In genomic region chr12:88237954-88238353, GRCh38 we compare ENCODE assay signal across 10 cellular contexts.
A peak's percentile ranks its signal among the peaks of the same experiment; 100 is the strongest.
DNase-seq lines count a peak whose midpoint lies in the region; ATAC-seq lines count a peak whose summit lies in the region.
"Had no signal": no experiment of that assay in that cellular context is flagged by ENCODE, and none has a peak within 500 bp of the region (broad histone marks: within the 10 kb centered on the region; RNA-seq: fewer than 3 reads in every experiment).

No MANE protein-coding gene starts in this region.

- H3K4me1 Mint-ChIP-seq in T-helper 2 cell treated with Interferon-gamma antibody and Interleukin-4, amounts not matched to agents 5 μg/mL and 100 μg/mL, for 36 hours (ENCODE audit: low read depth) = peaks cover 12% of the 10 kb centered on the region

- intact Hi-C loops in left ventricle myocardium superior (cut with micrococcal nuclease) = no loop called here

- no peaks in the 10 kb centered on the region for H3K36me3 Mint-ChIP-seq in T-helper 2 cell treated with Interferon-gamma antibody and Interleukin-4, amounts not matched to agents 5 μg/mL and 100 μg/mL, for 36 hours (ENCODE audit: low read depth)

- peaks cover 5% of the 10 kb centered on the region for H3K9me3 Mint-ChIP-seq in T-helper 2 cell treated with Interferon-gamma antibody and Interleukin-4, amounts not matched to agents 5 μg/mL and 100 μg/mL, for 36 hours

- H3K27me3 Mint-ChIP-seq in T-helper 2 cell treated with Interferon-gamma antibody and Interleukin-4, amounts not matched to agents 5 μg/mL and 100 μg/mL, for 36 hours (ENCODE audit: low read depth) = no peaks in the 10 kb centered on the region

- DNase-seq in NOMO-1 treated with DMSO at 0.1 percent for 48 hours (lab: John Stamatoyannopoulos, UW; ENCODE audit: unreplicated experiment) = peak; percentile 51
- DNase-seq in NOMO-1 treated with dmso at 0.1 percent for 144 hours (lab: John Stamatoyannopoulos, UW; ENCODE audit: unreplicated experiment) = no peak
- DNase-seq in T-helper 2 cell treated with Interferon-gamma antibody and Interleukin-4, amounts not matched to agents 5 μg/mL and 100 μg/mL, for 36 hours (ENCODE audit: low spot score) = peak; percentile 19
- peak; percentile 39 for DNase-seq in myocyte (ENCODE audit: low read depth)
- no peak for DNase-seq in DMS79 (lab: John Stamatoyannopoulos, UW)
- no peak for DNase-seq in left ventricle myocardium superior
- DNase-seq: 8988T had no signal

- peak; percentile 64 for ATAC-seq in HG03095 (IDR thresholded peaks at IDR 0.05; ENCODE audit: unreplicated experiment)
- ATAC-seq in left ventricle myocardium superior = no peak
- ATAC-seq in HG03108 (IDR thresholded peaks at IDR 0.05; ENCODE audit: unreplicated experiment) = no peak

- H3K27ac Mint-ChIP-seq in T-helper 2 cell treated with Interferon-gamma antibody and Interleukin-4, amounts not matched to agents 5 μg/mL and 100 μg/mL, for 36 hours = no peak overlapping the region
- H3K27ac Mint-ChIP-seq: progenitor cell of endocrine pancreas had no signal

- no peak overlapping the region for H3K4me3 Mint-ChIP-seq in T-helper 2 cell treated with Interferon-gamma antibody and Interleukin-4, amounts not matched to agents 5 μg/mL and 100 μg/mL, for 36 hours

Comparison
In these comparisons a context has a peak if more than half of its experiments do, and no peak if none do; other contexts are left out.
1. DNase-seq: peak in NOMO-1 treated with DMSO at 0.1 percent for 48 hours (single experiment), T-helper 2 cell treated with Interferon-gamma antibody and Interleukin-4, amounts not matched to agents 5 μg/mL and 100 μg/mL, for 36 hours (single experiment) and myocyte (single experiment); none in NOMO-1 treated with dmso at 0.1 percent for 144 hours (single experiment), DMS79 (single experiment) and left ventricle myocardium superior (single experiment).